Comparison of ENCODE assay signal across 22 cellular contexts in genomic region chr4:147511005-147511660, GRCh38. TPM values are rescaled to one million over a fixed set of nuclear protein-coding genes. Genes with fewer than 3 reads are reported as not detected.
"Had no signal": no experiment of that assay in that cellular context is flagged by ENCODE, and none has a peak within 500 bp of the region (broad histone marks: within the 10 kb centered on the region; RNA-seq: fewer than 3 reads in every experiment).

No MANE protein-coding gene starts in this region.

- H3K27ac Mint-ChIP-seq: activated CD8-positive, alpha-beta T cell treated with anti-CD3 and anti-CD28 coated beads, Interleukin-2, amount 10 ng/mL, durations not matched to agents 7 days and 5 days; activated naive CD8-positive, alpha-beta T cell; activated T-cell treated with anti-CD3 and anti-CD28 coated beads, Interleukin-2, amount 50 U/mL, for 24 hours; activated T-helper 17 cell treated with anti-CD3 and anti-CD28 coated beads, Interleukin-2, amount 50 U/mL, for 72 hours; nephron progenitor cell; type B pancreatic cell had no signal

- H3K36me3 Mint-ChIP-seq: activated naive CD8-positive, alpha-beta T cell had no signal

- H3K36me3 ChIP-seq: cardiac muscle cell, sigmoid colon, thoracic aorta, WERI-Rb-1 had no signal

- H3K27ac ChIP-seq: cardiac muscle cell, sigmoid colon, thoracic aorta, WERI-Rb-1 had no signal

- H3K27me3 Mint-ChIP-seq: type B pancreatic cell had no signal

- H3K27me3 ChIP-seq: cardiac muscle cell, sigmoid colon had no signal

- H3K9me3 Mint-ChIP-seq: activated T-cell treated with anti-CD3 and anti-CD28 coated beads, Interleukin-2, amount 50 U/mL, for 24 hours; activated T-helper 17 cell treated with anti-CD3 and anti-CD28 coated beads, Interleukin-2, amount 50 U/mL, for 72 hours; nephron progenitor cell; type B pancreatic cell had no signal

- FAIRE-seq: TTC549 had no signal

- H3K4me1 Mint-ChIP-seq: activated T-helper 17 cell treated with anti-CD3 and anti-CD28 coated beads, Interleukin-2, amount 50 U/mL, for 72 hours; nephron progenitor cell had no signal

- ATAC-seq: activated CD8-positive, alpha-beta T cell treated with anti-CD3 and anti-CD28 coated beads, Interleukin-2, amount 10 ng/mL, durations not matched to agents 7 days and 5 days; activated T-helper 17 cell treated with anti-CD3 and anti-CD28 coated beads, Interleukin-2, amount 50 U/mL, for 72 hours; left ventricle myocardium superior had no signal

- DNase-seq: activated CD4-positive, alpha-beta T cell treated with anti-CD3 and anti-CD28 coated beads, Interleukin-2, amount 50 U/mL, for 1 hour; activated CD4-positive, CD25-positive, alpha-beta regulatory T cell treated with anti-CD3 and anti-CD28 coated beads, Interleukin-2, amount 50 U/mL, for 72 hours; activated CD8-positive, alpha-beta memory T cell treated with anti-CD3 and anti-CD28 coated beads, Interleukin-2, amount 50 U/mL, for 4 hours; activated CD8-positive, alpha-beta T cell treated with anti-CD3 and anti-CD28 coated beads, Interleukin-2, amount 10 ng/mL, durations not matched to agents 7 days and 5 days; activated T-cell treated with anti-CD3 and anti-CD28 coated beads, Interleukin-2, amount 50 U/mL, for 24 hours; amniotic stem cell; erythroblast; glutamatergic neuron; hypothalamus; left ventricle myocardium superior; nephron progenitor cell; sigmoid colon; stimulated activated CD4-positive, alpha-beta T cell treated with anti-CD3 and anti-CD28 coated beads, Interleukin-2, amount 100 ng/mL, for 48 hours; stimulated activated naive CD4-positive, alpha-beta T cell; T-helper 1 cell; WERI-Rb-1 had no signal

- H3K4me1 ChIP-seq: sigmoid colon had no signal

- H3K4me3 Mint-ChIP-seq: activated CD8-positive, alpha-beta T cell treated with anti-CD3 and anti-CD28 coated beads, Interleukin-2, amount 10 ng/mL, durations not matched to agents 7 days and 5 days; activated naive CD8-positive, alpha-beta T cell; activated T-cell treated with anti-CD3 and anti-CD28 coated beads, Interleukin-2, amount 50 U/mL, for 24 hours; activated T-helper 17 cell treated with anti-CD3 and anti-CD28 coated beads, Interleukin-2, amount 50 U/mL, for 72 hours; nephron progenitor cell; type B pancreatic cell had no signal

- H3K9me3 ChIP-seq: sigmoid colon, thoracic aorta had no signal

- H3K4me3 ChIP-seq: cardiac muscle cell, sigmoid colon, thoracic aorta had no signal

RNA-seq across cellular contexts. Expression of gene EDNRA, which starts 30.2 kb away (rescaled TPM):
- total RNA-seq: activated CD8-positive, alpha-beta T cell treated with anti-CD3 and anti-CD28 coated beads, Interleukin-2, amount 10 ng/mL, durations not matched to agents 7 days and 5 days; activated T-helper 17 cell treated with anti-CD3 and anti-CD28 coated beads, Interleukin-2, amount 50 U/mL, for 72 hours had no signal
